8 cellular contexts compared by ENCODE assay signal in genomic region chr7:30062587-30062986, GRCh38. TPM values are rescaled to one million over a fixed set of nuclear protein-coding genes. Genes with fewer than 3 reads are reported as not detected.
A peak's percentile ranks its signal among the peaks of the same experiment; 100 is the strongest.
DNase-seq lines count a peak whose midpoint lies in the region; ATAC-seq and TF ChIP-seq lines count a peak whose summit lies in the region.

No MANE protein-coding gene starts in this region.

- no peaks in the 10 kb centered on the region; the same call in 1 of the 2 replicates for H3K9me1 ChIP-seq in IMR-90 (ENCODE audit: insufficient read depth, low read length)

- no peak for TF ChIP-seq POLR2A in IMR-90 (IDR thresholded peaks at IDR 0.05; ENCODE audit: low read depth, low read length)
- TF ChIP-seq POLR2A in ovary (IDR thresholded peaks at IDR 0.05), result no peak

- H3K27me3 ChIP-seq in IMR-90 (ENCODE audit: control insufficient read depth, insufficient read depth, low read length), result no peaks in the 10 kb centered on the region
- no peaks in the 10 kb centered on the region for H3K27me3 ChIP-seq in ovary

- H4K20me1 ChIP-seq in IMR-90 (ENCODE audit: insufficient read depth, low read length), result no peaks in the 10 kb centered on the region

- dilution Hi-C loops in IMR-90 (cut with HindIII; ENCODE audit: low sequenced_read_pairs, unreplicated experiment), result no loop called here

- peaks cover 2% of the 10 kb centered on the region for H3K36me3 Mint-ChIP-seq in activated CD4-positive, alpha-beta T cell treated with anti-CD3 and anti-CD28 coated beads, Interleukin-2, amount 10 ng/mL, durations not matched to agents 7 days and 5 days (ENCODE audit: low read depth)

- CTCF ChIA-PET in GM10248 (lab: Yijun Ruan, JAX), result interaction anchor here (1.0 to 6.8 kb wide), 21 partner anchors 10 to 217 kb away, joined by 3 to 40 read pairs (median 5); no protein-coding TSS in a partner anchor
- CTCF ChIA-PET in IMR-90 (lab: Yijun Ruan, JAX), result interaction anchor here (0.9 to 2.0 kb wide), 3 partner anchors 12 to 141 kb away, joined by 3 to 7 read pairs (median 4); no protein-coding TSS in a partner anchor
- CTCF ChIA-PET in activated CD4-positive, alpha-beta T cell treated with anti-CD3 and anti-CD28 coated beads, Interleukin-2, amount 10 ng/mL, durations not matched to agents 7 days and 5 days (lab: Charles Lee), result interaction anchor here (0.7 to 1.7 kb wide), 5 partner anchors 14 to 184 kb away, joined by 3 to 4 read pairs (median 4); no protein-coding TSS in a partner anchor

- no peak overlapping the region for H3K18ac ChIP-seq in IMR-90 (ENCODE audit: low read depth, low read length)

- H3K23ac ChIP-seq in IMR-90 (ENCODE audit: low read depth, low read length), result no peak overlapping the region

- DNase-seq in GM10248 (ENCODE audit: extremely low spot score) (peak; percentile 39), IMR-90 (peak; percentile 56), SK-N-MC (ENCODE audit: low read depth, low spot score) (peak; percentile 16), fibroblast of peridontal ligament (ENCODE audit: extremely low read depth) (peak; percentile 73), ovary (no peak)
- DNase-seq in activated CD4-positive, alpha-beta T cell treated with anti-CD3 and anti-CD28 coated beads, Interleukin-2, amount 10 ng/mL, durations not matched to agents 7 days and 5 days, result no peak

- no peaks in the 10 kb centered on the region for H3K79me1 ChIP-seq in IMR-90 (ENCODE audit: low read depth in 1 of 2, low read length in 2 of 2)

- H3K9me3 ChIP-seq in IMR-90 (ENCODE audit: control insufficient read depth, insufficient read depth, low read length), result no peaks in the 10 kb centered on the region
- H3K9me3 ChIP-seq in SK-N-MC (ENCODE audit: low read depth, low read length), result no peaks in the 10 kb centered on the region
- H3K9me3 ChIP-seq in ovary, result no peaks in the 10 kb centered on the region

- no peak for TF ChIP-seq EP300 in ovary (IDR thresholded peaks at IDR 0.05)

- H2AFZ ChIP-seq in IMR-90 (replicated peaks; ENCODE audit: low read length, poor library complexity), result no peak overlapping the region

- H2BK15ac ChIP-seq in IMR-90 (ENCODE audit: low read depth, low read length), result no peak overlapping the region

- no peak overlapping the region for H3K4me2 ChIP-seq in IMR-90 (ENCODE audit: low read depth, low read length)

- H3K9ac ChIP-seq in IMR-90 (ENCODE audit: low read depth, low read length) (no peak overlapping the region), SK-N-MC (ENCODE audit: insufficient read length) (no peak overlapping the region)

- H3K4me1 Mint-ChIP-seq in activated CD4-positive, alpha-beta T cell treated with anti-CD3 and anti-CD28 coated beads, Interleukin-2, amount 10 ng/mL, durations not matched to agents 7 days and 5 days, result peaks cover 10% of the 10 kb centered on the region

- H3K27me3 Mint-ChIP-seq in activated CD4-positive, alpha-beta T cell treated with anti-CD3 and anti-CD28 coated beads, Interleukin-2, amount 10 ng/mL, durations not matched to agents 7 days and 5 days, result no peaks in the 10 kb centered on the region

- TF ChIP-seq CTCF in 22Rv1 (IDR thresholded peaks at IDR 0.05) (peak; percentile 63), GM10248 (IDR thresholded peaks at IDR 0.05; ENCODE audit: control extremely low read depth, extremely low read depth, low read depth, missing control alignments) (peak; percentile 60), IMR-90 (conservative IDR thresholded peaks at IDR 0.05; ENCODE audit: low read depth, low read length) (peak; percentile 77), ovary (IDR thresholded peaks at IDR 0.05) (peak in 2 of 3 donors; percentile 40 to 48)

- no peak overlapping the region for H3K14ac ChIP-seq in IMR-90 (replicated peaks; ENCODE audit: low read depth, low read length)

- no peak overlapping the region for H2BK120ac ChIP-seq in IMR-90 (ENCODE audit: low read depth, low read length)

- peak; percentile 73 for TF ChIP-seq RAD21 in IMR-90 (IDR thresholded peaks at IDR 0.05; ENCODE audit: low read length)

- no peaks in the 10 kb centered on the region for H3K4me1 ChIP-seq in IMR-90 (ENCODE audit: control insufficient read depth, insufficient read depth, low read length)
- H3K4me1 ChIP-seq in ovary (ENCODE audit: insufficient read depth), result no peaks in the 10 kb centered on the region

- no peak overlapping the region for H3K4me3 Mint-ChIP-seq in activated CD4-positive, alpha-beta T cell treated with anti-CD3 and anti-CD28 coated beads, Interleukin-2, amount 10 ng/mL, durations not matched to agents 7 days and 5 days

- POLR2A ChIA-PET in GM10248 (lab: Yijun Ruan, JAX) (no interaction called here), IMR-90 (lab: Charles Lee; ENCODE audit: unreplicated experiment) (no interaction called here)
- POLR2A ChIA-PET in activated CD4-positive, alpha-beta T cell treated with anti-CD3 and anti-CD28 coated beads, Interleukin-2, amount 10 ng/mL, durations not matched to agents 7 days and 5 days (lab: Charles Lee), result no interaction called here

- H2AK5ac ChIP-seq in IMR-90 (ENCODE audit: low read depth, low read length), result no peak overlapping the region

- no TSS peak for BruUV-seq in IMR-90 (replicated peaks; lab: Mats Ljungman, UMichigan)

- H3K56ac ChIP-seq in IMR-90 (ENCODE audit: extremely low read depth, insufficient read depth, low read length), result no peak overlapping the region

- no peak overlapping the region for H2BK5ac ChIP-seq in IMR-90 (ENCODE audit: low read depth, low read length, poor library complexity, severe bottlenecking)

- in situ Hi-C loops in IMR-90 (cut with MboI; ENCODE audit: low sequenced_read_pairs), result loop anchor here (25.0 kb wide), 1 partner anchor 325 kb away; no protein-coding TSS in a partner anchor

- H3K27ac ChIP-seq in 22Rv1 (no peak overlapping the region), IMR-90 (ENCODE audit: insufficient read depth, low read length) (no peak overlapping the region), SK-N-MC (no peak overlapping the region), ovary (no peak overlapping the region)

- no peak overlapping the region for H3K27ac Mint-ChIP-seq in activated CD4-positive, alpha-beta T cell treated with anti-CD3 and anti-CD28 coated beads, Interleukin-2, amount 10 ng/mL, durations not matched to agents 7 days and 5 days

- H4K91ac ChIP-seq in IMR-90 (ENCODE audit: insufficient read depth, low read depth, low read length), result no peak overlapping the region

- H2AK9ac ChIP-seq in IMR-90 (replicated peaks; ENCODE audit: low read depth, low read length, poor library complexity), result no peak overlapping the region

- no peak overlapping the region for H3K4ac ChIP-seq in IMR-90 (ENCODE audit: low read depth, low read length)

- peaks cover 10% of the 10 kb centered on the region for H3K36me3 ChIP-seq in IMR-90 (ENCODE audit: control insufficient read depth, insufficient read depth, low read length)
- peaks cover 18% of the 10 kb centered on the region for H3K36me3 ChIP-seq in SK-N-MC (ENCODE audit: insufficient read depth, low read length)
- no peaks in the 10 kb centered on the region for H3K36me3 ChIP-seq in ovary

- peak; percentile 89 for ATAC-seq in IMR-90 (ENCODE audit: low read depth)
- no peak for ATAC-seq in HG03196 (IDR thresholded peaks at IDR 0.05; ENCODE audit: unreplicated experiment)

- no peaks in the 10 kb centered on the region for H3K9me3 Mint-ChIP-seq in activated CD4-positive, alpha-beta T cell treated with anti-CD3 and anti-CD28 coated beads, Interleukin-2, amount 10 ng/mL, durations not matched to agents 7 days and 5 days

- intact Hi-C loops in IMR-90 (cut with micrococcal nuclease), result loop anchor here (1.0 to 5.0 kb wide), 7 partner anchors 35 to 425 kb away; partner anchors contain the start of genes FKBP14, PLEKHA8 and SCRN1
- intact Hi-C loops in ovary (cut with DNase I), result loop anchor here in 1 of 4 donors (5.0 kb wide), 1 partner anchor 425 kb away; no protein-coding TSS in a partner anchor

- no peak overlapping the region for H4K8ac ChIP-seq in IMR-90 (ENCODE audit: low read depth in 2 of 2, low read length in 2 of 2)

- H3K4me3 ChIP-seq in IMR-90 (ENCODE audit: insufficient read depth, low read depth, low read length) (no peak overlapping the region), SK-N-MC (no peak overlapping the region), ovary (no peak overlapping the region)

- no CpG with 5 or more reads among the region's 1 CpG for WGBS in IMR-90 (ENCODE audit: extremely low coverage in 2 of 2, insufficient read length in 1 of 2), 2 experiments
- WGBS in ovary, 3 donors, result 53 to 72% (median 54%) methylated on average over 1 of the region's 1 CpG

- H4K5ac ChIP-seq in IMR-90 (ENCODE audit: low read depth, low read length), result no peak overlapping the region

- no peak overlapping the region for H2BK20ac ChIP-seq in IMR-90 (ENCODE audit: low read depth, low read length)

TF ChIP-seq in IMR-90, 13 proteins besides CTCF, POLR2A, EP300 and RAD21:
- TF ChIP-seq MXI1 (IDR thresholded peaks at IDR 0.05; ENCODE audit: borderline replicate concordance, low read depth, low read length), result no peak
- no peak for TF ChIP-seq ELK1 (IDR thresholded peaks at IDR 0.05; ENCODE audit: borderline replicate concordance, low read depth, low read length)
- TF ChIP-seq SMC3 (IDR thresholded peaks at IDR 0.05; ENCODE audit: low read depth, low read length), result peak; percentile 49; the same call in 1 of the 2 replicates

RNA-seq across cellular contexts. Expression of gene PLEKHA8, which starts 34.4 kb away (rescaled TPM):
- 9.7 and 13.6 TPM in 2 replicates for total RNA-seq in IMR-90 (2012; rRNA removed)
- polyA plus RNA-seq in IMR-90 (2012; rRNA removed), result 2.9 and 3.6 TPM in 2 replicates
- polyA plus RNA-seq in IMR-90 (2012; cell fraction: cytosol; rRNA removed), result 0.76 and 0.88 TPM in 2 replicates
- polyA plus RNA-seq in IMR-90 (2012; cell fraction: nucleus; rRNA removed; ENCODE audit: low replicate concordance), result 1.0 and 5.6 TPM in 2 replicates
- 10 to 100 TPM in 5 of 7 donors, 1 to 10 TPM in 2; 3.3 to 12.8 (median 10.3) TPM for total RNA-seq in ovary
- 1 to 10 TPM; 3.1 to 5.4 TPM for polyA plus RNA-seq in ovary
- 1 to 10 TPM; 5.2 to 6.3 TPM for total RNA-seq in activated CD4-positive, alpha-beta T cell treated with anti-CD3 and anti-CD28 coated beads, Interleukin-2, amount 10 ng/mL, durations not matched to agents 7 days and 5 days

RNA-seq across cellular contexts. Expression of gene FKBP14, which starts 36.1 kb away (rescaled TPM):
- 27.1 and 45.0 TPM in 2 replicates for total RNA-seq in IMR-90 (2012; rRNA removed)
- polyA plus RNA-seq in IMR-90 (2012; rRNA removed), result 21.8 and 26.3 TPM in 2 replicates
- polyA plus RNA-seq in IMR-90 (2012; cell fraction: cytosol; rRNA removed), result 5.9 and 7.5 TPM in 2 replicates
- polyA plus RNA-seq in IMR-90 (2012; cell fraction: nucleus; rRNA removed; ENCODE audit: low replicate concordance), result 1.6 and 9.7 TPM in 2 replicates
- 10 to 100 TPM in 5 of 7 donors, 1 to 10 TPM in 2; 5.9 to 19.6 (median 16.3) TPM for total RNA-seq in ovary
- 10 to 100 TPM in 1 of 2 donors, 1 to 10 TPM in 1; 3.4 to 13.5 TPM for polyA plus RNA-seq in ovary
- 1 to 10 TPM; 3.0 to 4.1 TPM for total RNA-seq in activated CD4-positive, alpha-beta T cell treated with anti-CD3 and anti-CD28 coated beads, Interleukin-2, amount 10 ng/mL, durations not matched to agents 7 days and 5 days

Comparison
In these comparisons a context has a peak if more than half of its experiments do, and no peak if none do; other contexts are left out.
1. DNase-seq: peak in GM10248 (single experiment), IMR-90 (single experiment), SK-N-MC (single experiment) and fibroblast of peridontal ligament (single experiment); none in ovary (0 of 5) and activated CD4-positive, alpha-beta T cell treated with anti-CD3 and anti-CD28 coated beads, Interleukin-2, amount 10 ng/mL, durations not matched to agents 7 days and 5 days (single experiment).
2. Peak in every context shown above with its lines, with median percentiles within 50 percentile points of each other: CTCF ChIP-seq.